ENCODE assay signal across 9 cellular contexts in the genomic region with DNA sequence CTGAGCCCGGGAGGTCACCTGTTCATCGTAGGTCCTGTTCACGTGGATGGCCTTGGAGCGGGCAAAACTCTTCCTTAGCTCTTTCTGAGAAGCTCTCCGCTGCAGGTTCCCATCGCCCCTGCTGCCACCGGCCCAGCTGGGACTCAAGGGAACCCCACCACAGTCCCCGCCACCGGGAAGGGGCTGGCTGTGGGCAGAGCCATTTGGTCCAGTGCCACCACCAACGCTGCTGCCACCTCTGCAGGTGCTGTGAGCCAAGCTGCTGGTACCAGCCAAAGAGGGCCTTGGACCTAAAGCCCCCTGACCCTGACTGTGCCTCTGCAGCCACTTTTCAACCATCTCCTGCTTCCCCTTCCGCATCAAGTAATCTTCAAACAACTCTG. TPM values are rescaled to one million over a fixed set of nuclear protein-coding genes. Genes with fewer than 3 reads are reported as not detected.
DNase-seq lines count a peak whose midpoint lies in the region; ATAC-seq, FAIRE-seq and TF ChIP-seq lines count a peak whose summit lies in the region.
"Had no signal": no experiment of that assay in that cellular context is flagged by ENCODE, and none has a peak within 500 bp of the region (broad histone marks: within the 10 kb centered on the region; RNA-seq: fewer than 3 reads in every experiment).

No MANE protein-coding gene starts in this region.

- H3K9me3 ChIP-seq in Loucy (ENCODE audit: insufficient read depth, low read depth, low read length), result no peaks in the 10 kb centered on the region
- H3K9me3 ChIP-seq in endothelial cell of umbilical vein (replicated peaks; ENCODE audit: control insufficient read depth, insufficient read depth, low read length), result no peaks in the 10 kb centered on the region
- no peaks in the 10 kb centered on the region for H3K9me3 ChIP-seq in osteoblast (ENCODE audit: low read depth, low read length)

- POLR2A ChIA-PET in endothelial cell of umbilical vein (lab: Charles Lee), result no interaction called here

- no peaks in the 10 kb centered on the region for H3K9me1 ChIP-seq in endothelial cell of umbilical vein (replicated peaks; ENCODE audit: control insufficient read depth, extremely low read depth, insufficient read depth, low read length)

- no peaks in the 10 kb centered on the region for H4K20me1 ChIP-seq in Loucy (ENCODE audit: insufficient read depth, low read length, poor library complexity, severe bottlenecking)
- no peaks in the 10 kb centered on the region for H4K20me1 ChIP-seq in endothelial cell of umbilical vein (replicated peaks; ENCODE audit: control insufficient read depth, extremely low read depth, insufficient read depth, low read length)
- no peaks in the 10 kb centered on the region for H4K20me1 ChIP-seq in osteoblast (ENCODE audit: insufficient read depth, low read length)

- TF ChIP-seq CTCF in AG10803 (conservative IDR thresholded peaks at IDR 0.05; ENCODE audit: low read length), result no peak
- TF ChIP-seq CTCF in Loucy (conservative IDR thresholded peaks at IDR 0.05; ENCODE audit: low read length), result no peak
- no peak for TF ChIP-seq CTCF in endothelial cell of umbilical vein (IDR thresholded peaks at IDR 0.05; ENCODE audit: extremely low read depth in 1 of 2, insufficient read depth in 1 of 2, low read depth in 1 of 2, low read length in 2 of 2)
- TF ChIP-seq CTCF in osteoblast (IDR thresholded peaks at IDR 0.05; ENCODE audit: extremely low read depth, low read depth, low read length), result no peak

- BruUV-seq in endothelial cell of umbilical vein (replicated peaks; lab: Mats Ljungman, UMichigan), result no TSS peak

- no peak for TF ChIP-seq POLR2A in endothelial cell of umbilical vein (IDR thresholded peaks at IDR 0.05; ENCODE audit: low read depth, low read length)

- no peaks in the 10 kb centered on the region for H3K79me2 ChIP-seq in Loucy (ENCODE audit: insufficient read depth, low read length)
- no peaks in the 10 kb centered on the region for H3K79me2 ChIP-seq in endothelial cell of umbilical vein (ENCODE audit: control insufficient read depth, insufficient read depth, low read length)
- no peaks in the 10 kb centered on the region for H3K79me2 ChIP-seq in osteoblast (ENCODE audit: insufficient read depth, low read length)

- H3K36me3 ChIP-seq in Loucy (ENCODE audit: insufficient read depth, low read length) (no peaks in the 10 kb centered on the region), endothelial cell of umbilical vein (ENCODE audit: control insufficient read depth in 2 of 2, extremely low read depth in 1 of 2, insufficient read depth in 2 of 2, low read length in 2 of 2) (no peaks in the 10 kb centered on the region), osteoblast (ENCODE audit: insufficient read depth, low read length) (no peaks in the 10 kb centered on the region)

- no peak overlapping the region for H3K27ac ChIP-seq in endothelial cell of umbilical vein (ENCODE audit: insufficient read depth, low read depth, low read length)
- H3K27ac ChIP-seq in osteoblast (ENCODE audit: low read depth, low read length), result no peak overlapping the region

- intact Hi-C loops in endothelial cell of umbilical vein (cut with micrococcal nuclease), result loop anchor here (2.0 kb wide), 1 partner anchor 41 kb away; the partner anchor contains the start of gene RBM45

- CTCF ChIA-PET in endothelial cell of umbilical vein (lab: Charles Lee), result interaction anchor here (0.6 to 1.5 kb wide), 2 partner anchors 9 to 30 kb away, joined by 3 to 4 read pairs; no protein-coding TSS in a partner anchor

- no peaks in the 10 kb centered on the region for H3K9me2 ChIP-seq in Loucy (replicated peaks; ENCODE audit: low read depth, low read length)

- H2AFZ ChIP-seq in Loucy (ENCODE audit: low read length) (peak overlapping the region; percentile 75; the same call in 1 of the 2 replicates), endothelial cell of umbilical vein (ENCODE audit: low read depth, low read length) (peak overlapping the region; percentile 97), osteoblast (ENCODE audit: low read length) (peak overlapping the region; percentile 95)

- no peak for DNase-seq in AG10803 (ENCODE audit: low read depth)
- DNase-seq in endothelial cell of umbilical vein (ENCODE audit: low read depth, low spot score), result no peak
- DNase-seq in osteoblast (ENCODE audit: insufficient read length, low spot score, missing footprints), result no peak
- no peak for DNase-seq in stimulated activated CD8-positive, alpha-beta memory T cell treated with anti-CD3 and anti-CD28 coated beads, Interleukin-4, amount 100 ng/mL, for 48 hours
- DNase-seq in NCI-H1048 (lab: John Stamatoyannopoulos, UW), result no peak
- no peak for DNase-seq in activated T-cell treated with anti-CD3 and anti-CD28 coated beads, Interleukin-2, amount 50 U/mL, for 48 hours

- H3K9ac ChIP-seq in Loucy (ENCODE audit: low read depth, low read length, poor library complexity, severe bottlenecking), result peak overlapping the region; percentile 35
- no peak overlapping the region for H3K9ac ChIP-seq in endothelial cell of umbilical vein (replicated peaks; ENCODE audit: extremely low read depth, insufficient read depth, low read length)

- FAIRE-seq in endothelial cell of umbilical vein (lab: Jason Lieb, UNC), result no peak

- dilution Hi-C loops in endothelial cell of umbilical vein (cut with MboI; ENCODE audit: extremely low pct_ligation_motif_present, low sequenced_read_pairs), result no loop called here

- peaks cover 28% of the 10 kb centered on the region for H3K4me1 ChIP-seq in Loucy (ENCODE audit: insufficient read depth, low read length, poor library complexity, severe bottlenecking)
- H3K4me1 ChIP-seq in endothelial cell of umbilical vein (ENCODE audit: control insufficient read depth, extremely low read depth, insufficient read depth, low read length), result peaks cover 16% of the 10 kb centered on the region
- peaks cover 8% of the 10 kb centered on the region for H3K4me1 ChIP-seq in osteoblast (ENCODE audit: insufficient read depth, low read length)

- H3K4me3 ChIP-seq in AG10803 (ENCODE audit: low read length) (peak overlapping the region; percentile 64), Loucy (ENCODE audit: low read length, poor library complexity, severe bottlenecking) (peak overlapping the region; percentile 67), endothelial cell of umbilical vein (replicated peaks in 1 of 3; ENCODE audit: insufficient read depth in 1 of 3, low read depth in 1 of 3, low read length in 3 of 3) (peak overlapping the region in 1 of 3 experiments; percentile 61), osteoblast (ENCODE audit: insufficient read depth, low read length) (no peak overlapping the region)

- ATAC-seq in GM19351 (IDR thresholded peaks at IDR 0.05; ENCODE audit: unreplicated experiment), result no peak

- H3K4me2 ChIP-seq in Loucy (ENCODE audit: low read depth, low read length, poor library complexity, severe bottlenecking) (peak overlapping the region; percentile 79), endothelial cell of umbilical vein (ENCODE audit: insufficient read depth, low read length) (peak overlapping the region; percentile 90), osteoblast (ENCODE audit: insufficient read depth, low read length) (peak overlapping the region; percentile 87)

- H3K27me3 ChIP-seq in Loucy (ENCODE audit: insufficient read depth, low read length, poor library complexity, severe bottlenecking), result no peaks in the 10 kb centered on the region
- H3K27me3 ChIP-seq in endothelial cell of umbilical vein (ENCODE audit: control insufficient read depth in 2 of 2, insufficient read depth in 2 of 2, low read length in 2 of 2), result peaks cover 5 to 7% of the 10 kb centered on the region in 2 experiments
- peaks cover 3% of the 10 kb centered on the region for H3K27me3 ChIP-seq in osteoblast (ENCODE audit: insufficient read depth, low read length)

- H3F3A ChIP-seq in Loucy (ENCODE audit: low read depth), result no peaks in the 10 kb centered on the region

TF ChIP-seq in endothelial cell of umbilical vein, 7 proteins besides CTCF, POLR2A, EP300 and RAD21:
- TF ChIP-seq GATA2 (IDR thresholded peaks at IDR 0.05; ENCODE audit: insufficient read depth, insufficient read length, low read depth, low read length) (no peak), POLR2AphosphoS5 (IDR thresholded peaks at IDR 0.05; ENCODE audit: insufficient read depth, low read depth, low read length) (no peak), MYC (IDR thresholded peaks at IDR 0.05; ENCODE audit: low read depth, low read length) (no peak), FOS (IDR thresholded peaks at IDR 0.05; ENCODE audit: borderline replicate concordance, insufficient read depth, low read length) (no peak), JUN (IDR thresholded peaks at IDR 0.05; ENCODE audit: borderline replicate concordance, insufficient read depth, insufficient read length, low read depth) (no peak), EZH2 (IDR thresholded peaks at IDR 0.05; ENCODE audit: borderline replicate concordance, low read depth, low read length, severe bottlenecking) (no peak)
- TF ChIP-seq, protein P1, sequence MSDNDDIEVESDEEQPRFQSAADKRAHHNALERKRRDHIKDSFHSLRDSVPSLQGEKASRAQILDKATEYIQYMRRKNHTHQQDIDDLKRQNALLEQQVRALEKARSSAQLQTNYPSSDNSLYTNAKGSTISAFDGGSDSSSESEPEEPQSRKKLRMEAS (IDR thresholded peaks at IDR 0.05; ENCODE audit: insufficient read depth, insufficient read length), result no peak

RNA-seq across cellular contexts. Expression of gene PDE11A, which starts 0.6 kb away (rescaled TPM):
- 0.25 and 0.51 TPM in 2 replicates for total RNA-seq in endothelial cell of umbilical vein
- 0.06 and 0.07 TPM in 2 replicates for polyA plus RNA-seq in endothelial cell of umbilical vein
- polyA plus RNA-seq in endothelial cell of umbilical vein (2011; cell fraction: cytosol; rRNA removed), result 0.06 TPM in 2 replicates
- polyA plus RNA-seq in endothelial cell of umbilical vein (2011; cell fraction: nucleus; rRNA removed), result 0.07 and 0.18 TPM in 2 replicates
- polyA plus RNA-seq in endothelial cell of umbilical vein (2012), result 0.13 TPM in 1 of 2 replicates, not detected in the other
- polyA minus RNA-seq in endothelial cell of umbilical vein, result 0.12 and 0.17 TPM in 2 replicates
- not detected for polyA minus RNA-seq in endothelial cell of umbilical vein (2011; cell fraction: cytosol; rRNA and poly(A)+ RNA removed)
- polyA minus RNA-seq in endothelial cell of umbilical vein (2011; cell fraction: nucleus; rRNA and poly(A)+ RNA removed), result 0.10 and 0.19 TPM in 2 replicates
- under 0.01 and 0.36 TPM in 2 replicates for total RNA-seq in osteoblast
- polyA plus RNA-seq: IgD-negative memory B cell had no signal

RNA-seq across cellular contexts. Expression of gene RBM45, which starts 40.2 kb away (rescaled TPM):
- total RNA-seq in endothelial cell of umbilical vein (11.2 and 12.4 TPM in 2 replicates), osteoblast (19.7 and 19.9 TPM in 2 replicates)
- 5.5 and 6.8 TPM in 2 replicates for polyA plus RNA-seq in endothelial cell of umbilical vein
- polyA plus RNA-seq in endothelial cell of umbilical vein (2011; cell fraction: cytosol; rRNA removed), result 8.5 and 9.6 TPM in 2 replicates
- polyA plus RNA-seq in endothelial cell of umbilical vein (2011; cell fraction: nucleus; rRNA removed), result 14.7 and 17.9 TPM in 2 replicates
- 14.4 and 21.3 TPM in 2 replicates for polyA plus RNA-seq in endothelial cell of umbilical vein (2012)
- polyA minus RNA-seq in endothelial cell of umbilical vein, result 6.8 and 7.1 TPM in 2 replicates
- 2.6 TPM for polyA minus RNA-seq in endothelial cell of umbilical vein (2011; cell fraction: cytosol; rRNA and poly(A)+ RNA removed)
- 9.1 and 9.4 TPM in 2 replicates for polyA minus RNA-seq in endothelial cell of umbilical vein (2011; cell fraction: nucleus; rRNA and poly(A)+ RNA removed)
